In the genomic region with DNA sequence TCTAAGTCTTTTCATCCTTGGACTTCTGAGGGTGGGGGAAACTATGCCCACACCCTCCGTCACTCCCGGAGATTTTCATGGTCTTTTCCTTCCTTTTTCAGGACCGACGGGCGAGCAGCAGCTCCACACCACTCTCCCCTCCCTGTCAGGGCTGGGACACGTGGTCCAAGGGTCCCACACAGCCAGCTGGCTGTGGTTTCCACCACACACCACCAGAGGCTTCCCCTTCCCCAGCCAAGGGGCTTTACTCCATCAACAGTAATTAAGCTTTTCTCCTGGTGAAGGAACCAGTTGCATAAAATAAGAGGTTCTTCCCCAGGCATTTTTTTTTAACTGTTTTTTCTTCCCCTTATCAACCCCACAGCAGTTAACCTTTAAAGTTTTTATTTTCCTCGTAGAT, we compare ENCODE assay signal across 23 cellular contexts.
"Had no signal": no experiment of that assay in that cellular context is flagged by ENCODE, and none has a peak within 500 bp of the region (broad histone marks: within the 10 kb centered on the region; RNA-seq: fewer than 3 reads in every experiment).

No MANE protein-coding gene starts in this region.

- H3K4me1 ChIP-seq: esophagus squamous epithelium, gastroesophageal sphincter, left ventricle myocardium inferior, lower lobe of right lung, stomach, transverse colon had no signal

- H3K4me1 Mint-ChIP-seq: memory B cell, mesothelial cell of epicardium, natural killer cell, neural crest cell had no signal

- H3K4me3 Mint-ChIP-seq: effector memory CD8-positive, alpha-beta T cell; memory B cell; mesothelial cell of epicardium; natural killer cell; neural crest cell had no signal

- H3K27me3 ChIP-seq: esophagus squamous epithelium, gastroesophageal sphincter, ovary, stomach, transverse colon had no signal

- ATAC-seq: effector memory CD8-positive, alpha-beta T cell; gastroesophageal sphincter; left cardiac atrium; lower lobe of right lung; natural killer cell; right cardiac atrium had no signal

- H3K27ac Mint-ChIP-seq: effector memory CD8-positive, alpha-beta T cell; memory B cell; mesothelial cell of epicardium; natural killer cell had no signal

- H3K9me3 ChIP-seq: esophagus squamous epithelium, lower lobe of right lung, ovary, thoracic aorta, transverse colon had no signal

- H3K27me3 Mint-ChIP-seq: effector memory CD8-positive, alpha-beta T cell; memory B cell had no signal

- H3K36me3 Mint-ChIP-seq: mesothelial cell of epicardium, natural killer cell had no signal

- DNase-seq: effector memory CD8-positive, alpha-beta T cell; esophagus squamous epithelium; foreskin fibroblast; glutamatergic neuron; kidney; left cardiac atrium; left ventricle myocardium inferior; lower lobe of right lung; natural killer cell; nucleus accumbens; ovary; right cardiac atrium; small intestine; stimulated activated CD4-positive, alpha-beta T cell treated with anti-CD3 and anti-CD28 coated beads, Interleukin-12 subunit alpha, Interleukin-12 subunit beta, amount 100 ng/mL, for 4 hours; stimulated activated naive CD4-positive, alpha-beta T cell; stomach; substantia nigra; transverse colon had no signal

- H3K36me3 ChIP-seq: esophagus squamous epithelium, gastroesophageal sphincter, left ventricle myocardium inferior, lower lobe of right lung, ovary, stomach, thoracic aorta, transverse colon had no signal

- H3K27ac ChIP-seq: esophagus squamous epithelium, gastroesophageal sphincter, left ventricle myocardium inferior, lower lobe of right lung, ovary, stomach, thoracic aorta, transverse colon had no signal

- H3K4me3 ChIP-seq: esophagus squamous epithelium, gastroesophageal sphincter, left ventricle myocardium inferior, lower lobe of right lung, ovary, stomach, thoracic aorta, transverse colon had no signal
